In genomic region chr14:55519473-55520080, GRCh38 we compare ENCODE assay signal across 17 cellular contexts.
"Had no signal": no experiment of that assay in that cellular context is flagged by ENCODE, and none has a peak within 500 bp of the region (broad histone marks: within the 10 kb centered on the region; RNA-seq: fewer than 3 reads in every experiment).

No MANE protein-coding gene starts in this region.

- H3K4me1 Mint-ChIP-seq: stimulated activated memory B cell treated with anti-CD40 and anti-IgM and Interleukin-4, amounts not matched to agents 10 μg/mL and 1 μg/mL and 100 μg/mL, for 72 hours had no signal

- H3K9me3 Mint-ChIP-seq: natural killer cell treated with Interleukin-12 subunit alpha and Interleukin-12 subunit beta and Interleukin-15 and Interleukin-18, amount 100 ng/mL, for 72 hours had no signal

- H3K4me3 ChIP-seq: colonic mucosa, esophagus squamous epithelium, spleen, testis, upper lobe of left lung had no signal

- H3K27ac Mint-ChIP-seq: activated naive CD8-positive, alpha-beta T cell; natural killer cell treated with Interleukin-12 subunit alpha and Interleukin-12 subunit beta and Interleukin-15 and Interleukin-18, amount 100 ng/mL, for 72 hours; stimulated activated memory B cell treated with anti-CD40 and anti-IgM and Interleukin-4, amounts not matched to agents 10 μg/mL and 1 μg/mL and 100 μg/mL, for 72 hours had no signal

- H3K27ac ChIP-seq: colonic mucosa, esophagus squamous epithelium, parathyroid adenoma, spleen, testis, upper lobe of left lung, VCaP had no signal

- H3K36me3 ChIP-seq: colonic mucosa, esophagus squamous epithelium, spleen, upper lobe of left lung had no signal

- ATAC-seq: natural killer cell treated with Interleukin-12 subunit alpha and Interleukin-12 subunit beta and Interleukin-15 and Interleukin-18, amount 100 ng/mL, for 72 hours; sciatic nerve; stimulated activated memory B cell treated with anti-CD40 and anti-IgM and Interleukin-4, amounts not matched to agents 10 μg/mL and 1 μg/mL and 100 μg/mL, for 72 hours had no signal

- H3K27me3 ChIP-seq: colonic mucosa, esophagus squamous epithelium, spleen, testis, upper lobe of left lung had no signal

- H3K4me1 ChIP-seq: colonic mucosa, parathyroid adenoma, spleen, testis, upper lobe of left lung had no signal

- H3K9me3 ChIP-seq: colonic mucosa, esophagus squamous epithelium, testis had no signal

- H2AFZ ChIP-seq: parathyroid adenoma had no signal

- H3K36me3 Mint-ChIP-seq: natural killer cell treated with Interleukin-12 subunit alpha and Interleukin-12 subunit beta and Interleukin-15 and Interleukin-18, amount 100 ng/mL, for 72 hours; stimulated activated memory B cell treated with anti-CD40 and anti-IgM and Interleukin-4, amounts not matched to agents 10 μg/mL and 1 μg/mL and 100 μg/mL, for 72 hours had no signal

- DNase-seq: activated CD4-positive, alpha-beta T cell treated with anti-CD3 and anti-CD28 coated beads for 1 hour; activated gamma-delta T cell treated with Interleukin-2 at 50 U/mL for 16 hours; amniotic stem cell; central memory CD4-positive, alpha-beta T cell; colonic mucosa; esophagus squamous epithelium; spleen; stimulated activated CD4-positive, alpha-beta T cell treated with anti-CD3 and anti-CD28 coated beads, Interleukin-4, amount 100 ng/mL, for 4 hours; T-helper 2 cell; testis; upper lobe of left lung had no signal

- H3K79me2 ChIP-seq: parathyroid adenoma had no signal

- H3K27me3 Mint-ChIP-seq: activated naive CD8-positive, alpha-beta T cell; stimulated activated memory B cell treated with anti-CD40 and anti-IgM and Interleukin-4, amounts not matched to agents 10 μg/mL and 1 μg/mL and 100 μg/mL, for 72 hours had no signal

- H3K4me3 Mint-ChIP-seq: activated naive CD8-positive, alpha-beta T cell; natural killer cell treated with Interleukin-12 subunit alpha and Interleukin-12 subunit beta and Interleukin-15 and Interleukin-18, amount 100 ng/mL, for 72 hours; stimulated activated memory B cell treated with anti-CD40 and anti-IgM and Interleukin-4, amounts not matched to agents 10 μg/mL and 1 μg/mL and 100 μg/mL, for 72 hours had no signal

- H3K9ac ChIP-seq: parathyroid adenoma had no signal
